ENCODE assay signal across 14 cellular contexts in the genomic region with DNA sequence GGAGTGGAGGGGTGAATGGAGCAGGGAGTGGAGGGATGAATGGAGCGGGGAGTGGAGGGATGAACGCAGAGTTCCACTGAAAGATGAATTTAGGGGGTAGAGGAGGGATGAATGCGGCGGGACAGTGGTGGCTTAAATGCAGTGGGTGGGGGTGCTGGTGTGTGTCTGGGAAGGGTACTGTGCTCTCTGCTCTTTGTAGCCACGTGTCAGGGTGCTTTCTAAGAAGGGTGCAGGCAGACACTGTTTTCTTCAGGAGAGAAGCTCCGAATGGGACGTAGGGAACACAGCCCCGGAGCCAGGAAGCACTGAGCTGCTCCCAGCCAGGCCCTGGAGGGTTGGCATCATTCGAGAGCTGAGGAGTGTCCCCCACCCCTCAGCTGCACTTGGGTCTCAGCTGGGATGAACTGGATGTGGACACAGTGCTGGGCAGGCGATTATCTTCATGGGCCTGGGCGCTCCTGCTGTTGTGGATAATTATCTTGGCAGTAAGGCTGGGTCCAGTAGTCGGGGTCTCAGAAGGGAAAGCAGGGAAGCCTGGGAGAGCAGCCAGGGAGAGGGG. TPM values are rescaled to one million over a fixed set of nuclear protein-coding genes. Genes with fewer than 3 reads are reported as not detected.
A peak's percentile ranks its signal among the peaks of the same experiment; 100 is the strongest.
DNase-seq lines count a peak whose midpoint lies in the region; ATAC-seq and TF ChIP-seq lines count a peak whose summit lies in the region.
"Had no signal": no experiment of that assay in that cellular context is flagged by ENCODE, and none has a peak within 500 bp of the region (broad histone marks: within the 10 kb centered on the region; RNA-seq: fewer than 3 reads in every experiment).

No MANE protein-coding gene starts in this region.

- no peaks in the 10 kb centered on the region for H3K36me3 ChIP-seq in HEK293 (ENCODE audit: control insufficient read depth in 2 of 2, insufficient read depth in 1 of 2, low read length in 2 of 2)

- POLR2A ChIA-PET in HEK293 (lab: Yijun Ruan, JAX) = interaction anchor here (1.1 kb wide), 1 partner anchor 9 kb away, joined by 3 read pairs; no protein-coding TSS in a partner anchor

- no peaks in the 10 kb centered on the region for H3K36me3 Mint-ChIP-seq in stimulated activated memory B cell treated with anti-CD40 and anti-IgM and Interleukin-4, amounts not matched to agents 10 μg/mL and 1 μg/mL and 100 μg/mL, for 72 hours

- H3K4me3 ChIP-seq in HEK293 (ENCODE audit: low read depth, low read length) = no peak overlapping the region

- no peaks in the 10 kb centered on the region for H3K4me1 ChIP-seq in HEK293 (ENCODE audit: control insufficient read depth, insufficient read depth, low read length)
- H3K4me1 ChIP-seq: Caco-2 had no signal

- no peak overlapping the region for H3K27ac Mint-ChIP-seq in stimulated activated memory B cell treated with anti-CD40 and anti-IgM and Interleukin-4, amounts not matched to agents 10 μg/mL and 1 μg/mL and 100 μg/mL, for 72 hours
- H3K27ac Mint-ChIP-seq: HFFc6 had no signal

- no peak for TF ChIP-seq CTCF in HEK293 (tag by site-specific recombination; IDR thresholded peaks at IDR 0.05)

- peak; percentile 41 for ATAC-seq in left lobe of liver
- peak; percentile 6 for ATAC-seq in stimulated activated memory B cell treated with anti-CD40 and anti-IgM and Interleukin-4, amounts not matched to agents 10 μg/mL and 1 μg/mL and 100 μg/mL, for 72 hours

- H3K4me1 Mint-ChIP-seq in stimulated activated memory B cell treated with anti-CD40 and anti-IgM and Interleukin-4, amounts not matched to agents 10 μg/mL and 1 μg/mL and 100 μg/mL, for 72 hours = no peaks in the 10 kb centered on the region

- CTCF ChIA-PET in HEK293 (lab: Yijun Ruan, JAX) = interaction anchor here (0.9 kb wide), 1 partner anchor 29 kb away, joined by 4 read pairs; no protein-coding TSS in a partner anchor

- DNase-seq in NCI-H748 (lab: John Stamatoyannopoulos, UW; ENCODE audit: unreplicated experiment) (peak; percentile 26), NCI-H748 treated with DMSO at 0.1 percent for 48 hours (lab: John Stamatoyannopoulos, UW) (no peak), left lobe of liver (ENCODE audit: low spot score) (peak; percentile 18), GM19240 (ENCODE audit: insufficient read length, low spot score) (no peak), NCI-H345 (lab: John Stamatoyannopoulos, UW) (no peak), NCI-H1930 (lab: John Stamatoyannopoulos, UW) (no peak)
- DNase-seq: Caco-2, DMS79 treated with DMSO at 0.1 percent for 48 hours, GOT3, HFFc6, NCI-H1048, NCI-H1694 had no signal

- no peaks in the 10 kb centered on the region for H3K9me3 ChIP-seq in HEK293 (ENCODE audit: control insufficient read depth, insufficient read depth, low read depth, low read length)
- H3K9me3 ChIP-seq: Caco-2 had no signal

- no peak overlapping the region for H3K4me3 Mint-ChIP-seq in stimulated activated memory B cell treated with anti-CD40 and anti-IgM and Interleukin-4, amounts not matched to agents 10 μg/mL and 1 μg/mL and 100 μg/mL, for 72 hours
- H3K4me3 Mint-ChIP-seq: HFFc6 had no signal

- H3K9me3 Mint-ChIP-seq in stimulated activated memory B cell treated with anti-CD40 and anti-IgM and Interleukin-4, amounts not matched to agents 10 μg/mL and 1 μg/mL and 100 μg/mL, for 72 hours = no peaks in the 10 kb centered on the region
- H3K9me3 Mint-ChIP-seq: HFFc6 had no signal

- no peak overlapping the region for H3K27ac ChIP-seq in HEK293 (ENCODE audit: extremely low read depth, low read depth, low read length)

- H3K27me3 Mint-ChIP-seq in stimulated activated memory B cell treated with anti-CD40 and anti-IgM and Interleukin-4, amounts not matched to agents 10 μg/mL and 1 μg/mL and 100 μg/mL, for 72 hours = peaks cover 28% of the 10 kb centered on the region

TF ChIP-seq in HEK293, 187 proteins besides CTCF, POLR2A, EP300 and RAD21:
- TF ChIP-seq ZNF133 (tag by site-specific recombination; IDR thresholded peaks at IDR 0.05) (no peak), ZNF223 (tag by site-specific recombination; IDR thresholded peaks at IDR 0.05) (0 out of 2 replicates have a peak, but pooled peaks have one; percentile 34)

RNA-seq across cellular contexts. Expression of a gene that starts 9.5 kb away (rescaled TPM):
- total RNA-seq in left lobe of liver = 22.9 TPM

RNA-seq across cellular contexts. Expression of a gene that starts 54.7 kb away (rescaled TPM):
- total RNA-seq in left lobe of liver = 4.9 TPM

Comparison
In these comparisons a context has a peak if more than half of its experiments do, and no peak if none do; other contexts are left out.
1. DNase-seq: peak in NCI-H748 (single experiment) and left lobe of liver (single experiment); none in NCI-H748 treated with DMSO at 0.1 percent for 48 hours (single experiment), GM19240 (single experiment), NCI-H345 (single experiment) and NCI-H1930 (0 of 2).